Comparison of ENCODE assay signal across 11 cellular contexts in genomic region chr16:12120982-12121652, GRCh38.
"Had no signal": no experiment of that assay in that cellular context is flagged by ENCODE, and none has a peak within 500 bp of the region (broad histone marks: within the 10 kb centered on the region; RNA-seq: fewer than 3 reads in every experiment).

No MANE protein-coding gene starts in this region.

- H3K27me3 ChIP-seq: body of pancreas, neutrophil, right lobe of liver had no signal

- H3K27me3 Mint-ChIP-seq: activated naive CD4-positive, alpha-beta T cell treated with anti-CD3 and anti-CD28 coated beads, Interleukin-2, amount 50 U/mL, for 24 hours; central memory CD8-positive, alpha-beta T cell; progenitor cell of endocrine pancreas had no signal

- H3K9me3 Mint-ChIP-seq: activated naive CD4-positive, alpha-beta T cell treated with anti-CD3 and anti-CD28 coated beads, Interleukin-2, amount 50 U/mL, for 24 hours; activated T-helper 2 cell treated with anti-CD3 and anti-CD28 coated beads, Interferon-gamma antibody, Interleukin-2, Interleukin-4, amounts not matched to agents 10 μg/mL and 5 μg/mL and 100 μg/mL, durations not matched to agents 14 hours and 24 hours and 36 hours; central memory CD8-positive, alpha-beta T cell had no signal

- H3K27ac ChIP-seq: body of pancreas, right lobe of liver had no signal

- H3K36me3 ChIP-seq: neutrophil, right lobe of liver had no signal

- H3K4me1 ChIP-seq: body of pancreas, right lobe of liver had no signal

- DNase-seq: left ventricle myocardium superior; right lobe of liver; stimulated activated CD4-positive, alpha-beta T cell treated with anti-CD3 and anti-CD28 coated beads, Interleukin-12 subunit alpha, Interleukin-12 subunit beta, amount 100 ng/mL, for 4 hours; stimulated activated naive CD4-positive, alpha-beta T cell; T-helper 2 cell had no signal

- H3K4me3 Mint-ChIP-seq: activated naive CD4-positive, alpha-beta T cell treated with anti-CD3 and anti-CD28 coated beads, Interleukin-2, amount 50 U/mL, for 24 hours; central memory CD8-positive, alpha-beta T cell had no signal

- H3K9me3 ChIP-seq: body of pancreas, neutrophil, right lobe of liver had no signal

- H3K27ac Mint-ChIP-seq: activated naive CD4-positive, alpha-beta T cell treated with anti-CD3 and anti-CD28 coated beads, Interleukin-2, amount 50 U/mL, for 24 hours; activated T-helper 2 cell treated with anti-CD3 and anti-CD28 coated beads, Interferon-gamma antibody, Interleukin-2, Interleukin-4, amounts not matched to agents 10 μg/mL and 5 μg/mL and 100 μg/mL, durations not matched to agents 14 hours and 24 hours and 36 hours; progenitor cell of endocrine pancreas had no signal

- H3K4me3 ChIP-seq: body of pancreas, right lobe of liver had no signal
